Comparison of ENCODE assay signal across 1 cellular context in the genomic region with DNA sequence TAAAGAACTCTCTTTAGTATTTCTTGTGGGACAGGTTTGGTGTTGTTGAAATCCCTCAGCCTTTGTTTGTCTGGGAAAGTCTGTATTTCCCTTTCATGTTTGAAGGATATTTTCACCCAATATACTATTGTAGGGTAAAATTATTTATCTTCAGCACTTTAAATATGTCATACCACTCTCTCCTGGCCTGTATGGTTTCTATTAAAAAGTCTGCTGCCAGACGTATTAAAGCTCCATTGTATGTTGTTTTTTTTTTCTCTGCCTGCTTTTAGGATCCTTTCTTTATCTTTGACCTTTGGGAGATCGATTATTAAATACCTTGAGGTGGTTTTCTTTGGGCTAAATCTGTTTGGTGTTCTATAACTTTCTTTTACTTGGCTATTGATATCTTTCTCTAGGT.
TF ChIP-seq lines count a peak whose summit lies in the region.

No MANE protein-coding gene starts in this region.

TF ChIP-seq in GM23338, 12 proteins besides CTCF, POLR2A, EP300 and RAD21:
- no peak for TF ChIP-seq NANOG (IDR thresholded peaks at IDR 0.05; ENCODE audit: borderline replicate concordance)
- TF ChIP-seq, protein P1, sequence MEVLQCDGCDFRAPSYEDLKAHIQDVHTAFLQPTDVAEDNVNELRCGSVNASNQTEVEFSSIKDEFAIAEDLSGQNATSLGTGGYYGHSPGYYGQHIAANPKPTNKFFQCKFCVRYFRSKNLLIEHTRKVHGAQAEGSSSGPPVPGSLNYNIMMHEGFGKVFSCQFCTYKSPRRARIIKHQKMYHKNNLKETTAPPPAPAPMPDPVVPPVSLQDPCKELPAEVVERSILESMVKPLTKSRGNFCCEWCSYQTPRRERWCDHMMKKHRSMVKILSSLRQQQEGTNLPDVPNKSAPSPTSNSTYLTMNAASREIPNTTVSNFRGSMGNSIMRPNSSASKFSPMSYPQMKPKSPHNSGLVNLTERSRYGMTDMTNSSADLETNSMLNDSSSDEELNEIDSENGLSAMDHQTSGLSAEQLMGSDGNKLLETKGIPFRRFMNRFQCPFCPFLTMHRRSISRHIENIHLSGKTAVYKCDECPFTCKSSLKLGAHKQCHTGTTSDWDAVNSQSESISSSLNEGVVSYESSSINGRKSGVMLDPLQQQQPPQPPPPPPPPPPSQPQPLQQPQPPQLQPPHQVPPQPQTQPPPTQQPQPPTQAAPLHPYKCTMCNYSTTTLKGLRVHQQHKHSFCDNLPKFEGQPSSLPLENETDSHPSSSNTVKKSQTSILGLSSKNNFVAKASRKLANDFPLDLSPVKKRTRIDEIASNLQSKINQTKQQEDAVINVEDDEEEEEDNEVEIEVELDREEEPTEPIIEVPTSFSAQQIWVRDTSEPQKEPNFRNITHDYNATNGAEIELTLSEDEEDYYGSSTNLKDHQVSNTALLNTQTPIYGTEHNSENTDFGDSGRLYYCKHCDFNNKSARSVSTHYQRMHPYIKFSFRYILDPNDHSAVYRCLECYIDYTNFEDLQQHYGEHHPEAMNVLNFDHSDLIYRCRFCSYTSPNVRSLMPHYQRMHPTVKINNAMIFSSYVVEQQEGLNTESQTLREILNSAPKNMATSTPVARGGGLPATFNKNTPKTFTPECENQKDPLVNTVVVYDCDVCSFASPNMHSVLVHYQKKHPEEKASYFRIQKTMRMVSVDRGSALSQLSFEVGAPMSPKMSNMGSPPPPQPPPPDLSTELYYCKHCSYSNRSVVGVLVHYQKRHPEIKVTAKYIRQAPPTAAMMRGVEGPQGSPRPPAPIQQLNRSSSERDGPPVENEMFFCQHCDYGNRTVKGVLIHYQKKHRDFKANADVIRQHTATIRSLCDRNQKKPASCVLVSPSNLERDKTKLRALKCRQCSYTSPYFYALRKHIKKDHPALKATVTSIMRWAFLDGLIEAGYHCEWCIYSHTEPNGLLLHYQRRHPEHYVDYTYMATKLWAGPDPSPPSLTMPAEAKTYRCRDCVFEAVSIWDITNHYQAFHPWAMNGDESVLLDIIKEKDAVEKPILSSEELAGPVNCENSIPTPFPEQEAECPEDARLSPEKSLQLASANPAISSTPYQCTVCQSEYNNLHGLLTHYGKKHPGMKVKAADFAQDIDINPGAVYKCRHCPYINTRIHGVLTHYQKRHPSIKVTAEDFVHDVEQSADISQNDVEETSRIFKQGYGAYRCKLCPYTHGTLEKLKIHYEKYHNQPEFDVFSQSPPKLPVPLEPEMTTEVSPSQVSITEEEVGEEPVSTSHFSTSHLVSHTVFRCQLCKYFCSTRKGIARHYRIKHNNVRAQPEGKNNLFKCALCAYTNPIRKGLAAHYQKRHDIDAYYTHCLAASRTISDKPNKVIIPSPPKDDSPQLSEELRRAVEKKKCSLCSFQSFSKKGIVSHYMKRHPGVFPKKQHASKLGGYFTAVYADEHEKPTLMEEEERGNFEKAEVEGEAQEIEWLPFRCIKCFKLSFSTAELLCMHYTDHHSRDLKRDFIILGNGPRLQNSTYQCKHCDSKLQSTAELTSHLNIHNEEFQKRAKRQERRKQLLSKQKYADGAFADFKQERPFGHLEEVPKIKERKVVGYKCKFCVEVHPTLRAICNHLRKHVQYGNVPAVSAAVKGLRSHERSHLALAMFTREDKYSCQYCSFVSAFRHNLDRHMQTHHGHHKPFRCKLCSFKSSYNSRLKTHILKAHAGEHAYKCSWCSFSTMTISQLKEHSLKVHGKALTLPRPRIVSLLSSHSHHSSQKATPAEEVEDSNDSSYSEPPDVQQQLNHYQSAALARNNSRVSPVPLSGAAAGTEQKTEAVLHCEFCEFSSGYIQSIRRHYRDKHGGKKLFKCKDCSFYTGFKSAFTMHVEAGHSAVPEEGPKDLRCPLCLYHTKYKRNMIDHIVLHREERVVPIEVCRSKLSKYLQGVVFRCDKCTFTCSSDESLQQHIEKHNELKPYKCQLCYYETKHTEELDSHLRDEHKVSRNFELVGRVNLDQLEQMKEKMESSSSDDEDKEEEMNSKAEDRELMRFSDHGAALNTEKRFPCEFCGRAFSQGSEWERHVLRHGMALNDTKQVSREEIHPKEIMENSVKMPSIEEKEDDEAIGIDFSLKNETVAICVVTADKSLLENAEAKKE (CRISPR knock-in tag; IDR thresholded peaks at IDR 0.05), result no peak
TF ChIP-seq in GM23338: peak in this region for 0.
